ENCODE assay signal across 9 cellular contexts in the genomic region with DNA sequence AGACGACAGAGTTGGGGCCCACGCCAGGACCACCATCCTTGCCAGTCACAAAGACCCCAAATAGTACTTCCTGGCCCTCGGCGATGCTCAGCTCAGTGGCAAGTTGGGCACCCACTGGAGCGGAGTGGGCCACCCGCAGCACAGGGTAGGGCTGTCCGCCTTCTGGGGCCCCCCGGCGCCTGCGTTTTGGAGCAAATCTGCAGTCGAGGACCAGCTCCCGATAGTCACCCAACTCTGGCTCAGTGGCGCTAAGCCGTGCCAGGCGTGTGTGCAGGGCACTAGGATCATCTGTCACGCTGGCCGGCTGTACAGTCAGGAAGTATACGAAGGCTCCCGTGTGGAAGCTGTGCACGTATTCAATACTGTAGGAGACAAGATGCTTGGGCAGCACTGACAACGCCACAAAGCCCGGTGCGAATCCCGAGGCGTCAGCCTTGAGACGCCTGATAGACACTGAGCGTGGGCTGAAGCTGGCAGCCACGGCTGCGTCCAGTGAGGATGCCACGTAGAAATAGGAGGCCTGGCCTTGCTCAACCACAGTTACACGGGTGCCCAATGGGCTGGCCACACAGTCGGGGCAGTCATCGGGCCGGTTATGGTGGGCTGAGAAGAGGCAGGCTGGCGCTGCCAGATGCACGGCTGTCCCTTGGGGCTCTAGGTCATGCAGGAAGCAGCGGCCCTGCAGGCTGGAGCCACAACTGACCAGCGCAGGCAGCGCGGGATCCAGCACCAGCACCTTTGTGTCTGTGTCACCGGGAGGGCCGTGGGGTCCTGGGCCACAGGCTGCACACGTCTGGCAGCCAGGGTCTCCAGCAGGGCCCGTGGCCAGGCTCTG. TPM values are rescaled to one million over a fixed set of nuclear protein-coding genes. Genes with fewer than 3 reads are reported as not detected.
DNase-seq lines count a peak whose midpoint lies in the region; ATAC-seq and TF ChIP-seq lines count a peak whose summit lies in the region.
"Had no signal": no experiment of that assay in that cellular context is flagged by ENCODE, and none has a peak within 500 bp of the region (broad histone marks: within the 10 kb centered on the region; RNA-seq: fewer than 3 reads in every experiment).

No MANE protein-coding gene starts in this region.

- no peak overlapping the region for H4K91ac ChIP-seq in H9 (ENCODE audit: insufficient read length, low read depth, low read length)

- no peak overlapping the region for H3K18ac ChIP-seq in H9 (ENCODE audit: insufficient read length, low read depth, low read length)

- TF ChIP-seq CTCF in H9 (conservative IDR thresholded peaks at IDR 0.05) (no peak), MCF 10A (IDR thresholded peaks at IDR 0.05; ENCODE audit: unreplicated experiment) (no peak)

- CTCF ChIA-PET in MCF 10A (lab: Yijun Ruan, JAX): interaction anchor here (0.6 to 11.1 kb wide), 4 partner anchors 8 to 1632 kb away, joined by 3 to 143 read pairs (median 3); no protein-coding TSS in a partner anchor

- H3K79me2 ChIP-seq in H9 (ENCODE audit: insufficient read depth, low read length): no peaks in the 10 kb centered on the region

- H2BK5ac ChIP-seq in H9 (ENCODE audit: insufficient read length, low read length): no peak overlapping the region

- TF ChIP-seq POLR2A in GM18505 (IDR thresholded peaks at IDR 0.05; ENCODE audit: borderline replicate concordance, extremely low read depth, insufficient read depth, insufficient read length): no peak

- H2BK12ac ChIP-seq in H9 (ENCODE audit: insufficient read length, low read depth, low read length): no peak overlapping the region

- H3K36me3 Mint-ChIP-seq in H9 (ENCODE audit: insufficient read depth in 1 of 3, low read depth in 3 of 3): no peaks in the 10 kb centered on the region; a peak in 2 of 7 replicates
- H3K36me3 Mint-ChIP-seq in MCF 10A (ENCODE audit: insufficient read depth, unreplicated experiment): peaks cover 6% of the 10 kb centered on the region
- H3K36me3 Mint-ChIP-seq: CD8-positive, alpha-beta memory T cell had no signal

- H3K9ac ChIP-seq in H9 (ENCODE audit: extremely low read depth, insufficient read length, low read length): no peak overlapping the region
- H3K9ac ChIP-seq in mucosa of stomach (ENCODE audit: low read length): peak overlapping the region; percentile 85

- BruUV-seq in MCF 10A (replicated peaks; lab: Mats Ljungman, UMichigan): no TSS peak

- H3K27me3 ChIP-seq in H9 (ENCODE audit: insufficient read depth, low read length) (no peaks in the 10 kb centered on the region), mucosa of stomach (ENCODE audit: control insufficient read depth, insufficient read depth, low read length) (no peaks in the 10 kb centered on the region)

- H3K4me1 ChIP-seq in H9 (ENCODE audit: insufficient read depth, low read length): peaks cover 2% of the 10 kb centered on the region; the same call in 1 of the 2 replicates
- peaks cover 69% of the 10 kb centered on the region for H3K4me1 ChIP-seq in mucosa of stomach (ENCODE audit: control insufficient read depth, insufficient read depth, low read length)

- no peak for ATAC-seq in GM18505 (IDR thresholded peaks at IDR 0.05; ENCODE audit: unreplicated experiment)

- H3K4ac ChIP-seq in H9 (ENCODE audit: low read depth, low read length): no peak overlapping the region

- no peak overlapping the region for H2BK120ac ChIP-seq in H9 (ENCODE audit: low read depth, low read length, poor library complexity, severe bottlenecking)

- no peak overlapping the region for H4K5ac ChIP-seq in H9 (ENCODE audit: insufficient read length, low read depth, low read length)

- DNase-seq in H9: no peak
- DNase-seq in MCF 10A (ENCODE audit: unreplicated experiment): no peak
- DNase-seq in mucosa of gallbladder (ENCODE audit: low spot score): no peak
- DNase-seq in DMS153 (lab: John Stamatoyannopoulos, UW): no peak
- DNase-seq: CD8-positive, alpha-beta memory T cell had no signal

- no peak overlapping the region for H3K56ac ChIP-seq in H9 (ENCODE audit: insufficient read length, low read depth, low read length)

- H2AFZ ChIP-seq in H9 (ENCODE audit: low read length): no peak overlapping the region

- no peaks in the 10 kb centered on the region for H3K79me1 ChIP-seq in H9 (ENCODE audit: insufficient read depth, low read depth, low read length, poor library complexity, severe bottlenecking)

- no peak overlapping the region for H3K27ac Mint-ChIP-seq in H9
- no peak overlapping the region for H3K27ac Mint-ChIP-seq in MCF 10A (ENCODE audit: low read depth, unreplicated experiment)
- H3K27ac Mint-ChIP-seq: activated T-helper 2 cell treated with anti-CD3 and anti-CD28 coated beads, Interferon-gamma antibody, Interleukin-2, Interleukin-4, amounts not matched to agents 10 μg/mL and 5 μg/mL and 100 μg/mL, durations not matched to agents 14 hours and 24 hours and 36 hours; stimulated activated naive B cell treated with anti-CD40 and anti-IgM and Interleukin-4, amounts not matched to agents 10 μg/mL and 1 μg/mL and 100 μg/mL, for 72 hours had no signal

- H3K4me3 ChIP-seq in mucosa of stomach (ENCODE audit: low read length): peak overlapping the region; percentile 51

- H3K4me1 Mint-ChIP-seq in H9 (peaks cover 19 to 35% of the 10 kb centered on the region in 2 experiments), MCF 10A (ENCODE audit: insufficient read depth, unreplicated experiment) (peaks cover 21% of the 10 kb centered on the region)

- no peak overlapping the region for H3T11ph ChIP-seq in H9 (ENCODE audit: low read length)

- H4K20me1 ChIP-seq in H9 (ENCODE audit: control insufficient read depth, insufficient read depth, insufficient read length): no peaks in the 10 kb centered on the region

- POLR2A ChIA-PET in MCF 10A (lab: Yijun Ruan, JAX): interaction anchor here (1.0 to 5.1 kb wide), 8 partner anchors 13 to 402 kb away, joined by 3 to 30 read pairs (median 6); partner anchors contain the start of genes INKA1, IP6K1, MON1A and RBM6

- H3K4me2 ChIP-seq in H9 (ENCODE audit: insufficient read depth, insufficient read length, low read length): no peak overlapping the region

- peaks cover 13% of the 10 kb centered on the region for H3K36me3 ChIP-seq in mucosa of stomach (ENCODE audit: control insufficient read depth, insufficient read depth, low read length)

- H3K4me3 Mint-ChIP-seq in H9: peak overlapping the region; percentile 46 to 58; a peak in 3 of 5 replicates
- H3K4me3 Mint-ChIP-seq in MCF 10A (ENCODE audit: unreplicated experiment): peak overlapping the region; percentile 73

- WGBS in H9 (ENCODE audit: extremely low coverage, insufficient read length, low lambda C conversion rate): no CpG with 5 or more reads among the region's 44 CpGs

- no peak overlapping the region for H2AK5ac ChIP-seq in H9 (ENCODE audit: insufficient read length, low read length)

- H3K23ac ChIP-seq in H9 (ENCODE audit: insufficient read length, low read depth, low read length): no peak overlapping the region

- H3K14ac ChIP-seq in H9 (ENCODE audit: insufficient read depth, low read length): no peak overlapping the region

- no peaks in the 10 kb centered on the region for H3K23me2 ChIP-seq in H9 (ENCODE audit: insufficient read length, low read depth, low read length, poor library complexity, severe bottlenecking)

- H3K27ac ChIP-seq in H9 (ENCODE audit: insufficient read length, low read depth, low read length): no peak overlapping the region

- H3K9me3 ChIP-seq in H9 (ENCODE audit: control insufficient read depth, low read depth, low read length): no peaks in the 10 kb centered on the region
- no peaks in the 10 kb centered on the region for H3K9me3 ChIP-seq in mucosa of stomach (ENCODE audit: control insufficient read depth, low read length)

- intact Hi-C loops in MCF 10A (cut with micrococcal nuclease): loop anchor here (5.0 kb wide), 1 partner anchor 180 kb away; the partner anchor contains the start of gene GMPPB

- no peaks in the 10 kb centered on the region; a peak in 1 of 5 replicates for H3K9me3 Mint-ChIP-seq in H9
- no peaks in the 10 kb centered on the region for H3K9me3 Mint-ChIP-seq in MCF 10A (ENCODE audit: unreplicated experiment)
- H3K9me3 Mint-ChIP-seq: activated T-helper 2 cell treated with anti-CD3 and anti-CD28 coated beads, Interferon-gamma antibody, Interleukin-2, Interleukin-4, amounts not matched to agents 10 μg/mL and 5 μg/mL and 100 μg/mL, durations not matched to agents 14 hours and 24 hours and 36 hours; CD8-positive, alpha-beta memory T cell; stimulated activated naive B cell treated with anti-CD40 and anti-IgM and Interleukin-4, amounts not matched to agents 10 μg/mL and 1 μg/mL and 100 μg/mL, for 72 hours had no signal

- no peak overlapping the region for H4K8ac ChIP-seq in H9 (replicated peaks; ENCODE audit: insufficient read length, low read depth, low read length)

- no peak overlapping the region for H2BK20ac ChIP-seq in H9 (ENCODE audit: low read depth, low read length, poor library complexity, severe bottlenecking)

- no peaks in the 10 kb centered on the region for H3K27me3 Mint-ChIP-seq in H9 (ENCODE audit: low read depth)
- no peaks in the 10 kb centered on the region for H3K27me3 Mint-ChIP-seq in MCF 10A (ENCODE audit: insufficient read depth, unreplicated experiment)
- H3K27me3 Mint-ChIP-seq: CD8-positive, alpha-beta memory T cell; stimulated activated naive B cell treated with anti-CD40 and anti-IgM and Interleukin-4, amounts not matched to agents 10 μg/mL and 1 μg/mL and 100 μg/mL, for 72 hours had no signal

- no peak overlapping the region for H2BK15ac ChIP-seq in H9 (ENCODE audit: low read depth, low read length)

RNA-seq across cellular contexts. Expression of gene MST1R, which starts 0.9 kb away (rescaled TPM):
- 4.9 and 5.3 TPM in 2 replicates for total RNA-seq in H9 (2021)
- 66.4 and 103 TPM in 2 replicates for total RNA-seq in MCF 10A (2022)
- 131 TPM for total RNA-seq in mucosa of gallbladder

RNA-seq across cellular contexts. Expression of gene MON1A, which starts 26.9 kb away (rescaled TPM):
- total RNA-seq in H9 (2021) (10.0 and 10.9 TPM in 2 replicates), MCF 10A (2022) (9.6 and 18.6 TPM in 2 replicates), mucosa of gallbladder (9.7 TPM)

RNA-seq across cellular contexts. Expression of gene CAMKV, which starts 33.0 kb away (rescaled TPM):
- total RNA-seq in H9 (2021): 50.4 and 54.2 TPM in 2 replicates
- not detected in 2 replicates for total RNA-seq in MCF 10A (2022)
- 0.09 TPM for total RNA-seq in mucosa of gallbladder

RNA-seq across cellular contexts. Expression of gene RBM6, which starts 37.2 kb away (rescaled TPM):
- total RNA-seq in H9 (2021) (81.4 and 90.7 TPM in 2 replicates), MCF 10A (2022) (58.0 and 65.8 TPM in 2 replicates), mucosa of gallbladder (89.2 TPM)

RNA-seq across cellular contexts. Expression of gene TRAIP, which starts 46.4 kb away (rescaled TPM):
- total RNA-seq in H9 (2021) (30.9 and 36.7 TPM in 2 replicates), MCF 10A (2022) (7.1 and 9.3 TPM in 2 replicates), mucosa of gallbladder (2.4 TPM)

Comparison
In these comparisons a context has a peak if more than half of its experiments do, and no peak if none do; other contexts are left out.
1. RNA of gene MST1R, which starts 0.9 kb away (total RNA-seq): 131 TPM in mucosa of gallbladder (single experiment) and 66.4 to 103 TPM in MCF 10A; 4.9 to 5.3 TPM in H9; every median in the first group is over 10 times any median in the second.
2. RNA of gene CAMKV, which starts 33.0 kb away (total RNA-seq): 50.4 to 54.2 TPM in H9; 0.09 TPM in mucosa of gallbladder (single experiment) and not detected in MCF 10A; every median in the first group is over 10 times any median in the second.